10 cellular contexts compared by ENCODE assay signal in the genomic region with DNA sequence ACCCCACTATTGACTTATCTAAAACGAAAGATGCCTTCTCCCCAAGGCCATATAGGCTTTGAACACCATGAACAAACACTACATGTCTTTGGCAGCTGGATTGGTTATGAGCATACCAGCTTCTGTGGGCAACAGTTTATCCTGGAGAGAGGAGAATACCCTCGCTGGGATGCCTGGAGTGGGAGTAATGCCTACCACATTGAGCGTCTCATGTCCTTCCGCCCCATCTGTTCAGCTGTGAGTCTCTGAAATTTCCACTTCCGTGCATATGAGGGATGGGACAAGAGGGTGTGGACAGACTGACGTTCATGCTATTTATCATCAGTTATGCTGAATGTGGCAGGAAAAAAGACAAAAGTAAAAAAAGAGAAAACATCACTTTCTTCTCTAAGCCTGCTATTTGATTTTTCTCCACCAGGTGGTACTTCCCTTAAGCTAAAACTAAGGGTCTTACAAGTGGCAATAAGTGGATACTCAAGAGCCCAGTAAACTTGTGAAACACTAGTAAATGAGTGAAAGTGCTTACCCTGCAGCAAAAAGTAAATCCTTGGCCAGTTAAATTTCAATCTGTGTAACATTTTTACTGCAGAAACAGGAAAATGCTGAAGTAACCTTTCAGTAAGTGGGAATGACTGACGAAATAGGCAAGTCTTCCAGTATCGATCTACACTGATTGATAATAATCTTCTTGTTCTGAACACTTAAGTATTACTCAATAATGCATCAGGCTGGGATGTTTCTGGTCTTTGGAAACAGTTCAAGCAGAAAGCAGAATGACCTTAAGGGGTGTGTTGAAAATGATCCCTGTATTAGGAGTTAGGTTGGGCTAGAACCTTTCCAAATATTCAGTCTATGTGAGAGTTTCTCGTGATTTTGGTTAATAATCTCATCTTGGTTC. TPM values are rescaled to one million over a fixed set of nuclear protein-coding genes. Genes with fewer than 3 reads are reported as not detected.
A peak's percentile ranks its signal among the peaks of the same experiment; 100 is the strongest.
DNase-seq lines count a peak whose midpoint lies in the region; ATAC-seq and TF ChIP-seq lines count a peak whose summit lies in the region.
"Had no signal": no experiment of that assay in that cellular context is flagged by ENCODE, and none has a peak within 500 bp of the region (broad histone marks: within the 10 kb centered on the region; RNA-seq: fewer than 3 reads in every experiment).

No MANE protein-coding gene starts in this region.

- H3K9me3 Mint-ChIP-seq in neural crest cell = no peaks in the 10 kb centered on the region
- H3K9me3 Mint-ChIP-seq: stimulated activated naive B cell treated with anti-CD40 and anti-IgM and Interleukin-4, amounts not matched to agents 10 μg/mL and 1 μg/mL and 100 μg/mL, for 72 hours had no signal

- peaks cover 4% of the 10 kb centered on the region for H3K4me1 Mint-ChIP-seq in neural crest cell

- peaks cover 2% of the 10 kb centered on the region for H3K4me1 ChIP-seq in DOHH2 (ENCODE audit: control insufficient read depth, low read length)
- H3K4me1 ChIP-seq in neuronal stem cell (ENCODE audit: control insufficient read depth in 2 of 2, insufficient read depth in 1 of 2, low read depth in 1 of 2, low read length in 2 of 2) = no peaks in the 10 kb centered on the region

- H3K14ac ChIP-seq in neuronal stem cell (ENCODE audit: low read length) = no peak overlapping the region

- no peak overlapping the region for H4K91ac ChIP-seq in neuronal stem cell (ENCODE audit: low read depth, low read length, poor library complexity)

- H3K23ac ChIP-seq in neuronal stem cell (ENCODE audit: low read depth, low read length, poor library complexity) = no peak overlapping the region

- H2AFZ ChIP-seq in neuronal stem cell (ENCODE audit: low read length) = no peak overlapping the region

- no peak overlapping the region for H2AK5ac ChIP-seq in neuronal stem cell (ENCODE audit: low read depth, low read length)

- DNase-seq in cardiac fibroblast (ENCODE audit: low read depth in 2 of 2) (peak; percentile 58 to 67), neural crest cell (ENCODE audit: low read depth, low spot score) (no peak), UCSD-AML1 (lab: John Stamatoyannopoulos, UW; ENCODE audit: unreplicated experiment) (no peak), neuronal stem cell (ENCODE audit: low spot score) (no peak)
- no peak for DNase-seq in activated CD4-positive, CD25-positive, alpha-beta regulatory T cell (lab: John Stamatoyannopoulos, UW)
- DNase-seq: stimulated activated naive B cell treated with anti-CD40 and anti-IgM and Interleukin-4, amounts not matched to agents 10 μg/mL and 1 μg/mL and 100 μg/mL, for 72 hours had no signal

- no peak overlapping the region for H2BK12ac ChIP-seq in neuronal stem cell (ENCODE audit: low read length)

- no peaks in the 10 kb centered on the region for H3K9me2 ChIP-seq in DOHH2 (replicated peaks; ENCODE audit: control insufficient read depth, low read length)

- H3K36me3 ChIP-seq in DOHH2 (ENCODE audit: control insufficient read depth, low read length) (0 out of 2 replicates have a peak, but pooled peaks cover 2% of the 10 kb centered on the region), neuronal stem cell (replicated peaks in 1 of 2; ENCODE audit: control insufficient read depth in 2 of 2, insufficient read depth in 2 of 2, low read length in 2 of 2) (peaks cover 0 to 29% of the 10 kb centered on the region in 2 donors)

- no peak overlapping the region for H3K27ac Mint-ChIP-seq in neural crest cell (ENCODE audit: unreplicated experiment)

- no peaks in the 10 kb centered on the region for H3K36me3 Mint-ChIP-seq in neural crest cell (ENCODE audit: low read depth)

- no peaks in the 10 kb centered on the region; the same call in 1 of the 2 replicates for H4K20me1 ChIP-seq in DOHH2 (ENCODE audit: control insufficient read depth, insufficient read depth, low read depth, low read length)

- no peak overlapping the region for H3K4me3 ChIP-seq in DOHH2 (ENCODE audit: low read length)
- no peak overlapping the region for H3K4me3 ChIP-seq in cardiac fibroblast (replicated peaks in 1 of 2; ENCODE audit: low read depth in 2 of 2, low read length in 2 of 2)
- H3K4me3 ChIP-seq in neuronal stem cell (ENCODE audit: low read length in 2 of 2) = no peak overlapping the region

- no peak overlapping the region for H3K18ac ChIP-seq in neuronal stem cell (ENCODE audit: low read length)

- no peaks in the 10 kb centered on the region for H3K27me3 ChIP-seq in DOHH2 (ENCODE audit: control insufficient read depth, low read length)
- no peaks in the 10 kb centered on the region for H3K27me3 ChIP-seq in neuronal stem cell (ENCODE audit: control insufficient read depth in 3 of 3, insufficient read depth in 3 of 3, low read depth in 1 of 3, low read length in 3 of 3)

- H3K4me2 ChIP-seq in DOHH2 (ENCODE audit: low read length) = no peak overlapping the region
- H3K4me2 ChIP-seq in neuronal stem cell (ENCODE audit: insufficient read depth, low read length, poor library complexity, severe bottlenecking) = no peak overlapping the region

- no peak for ATAC-seq in GM19455 (IDR thresholded peaks at IDR 0.05; ENCODE audit: unreplicated experiment)

- H3F3A ChIP-seq in DOHH2 (ENCODE audit: control insufficient read depth, insufficient read depth) = peaks cover 43% of the 10 kb centered on the region

- H3K79me1 ChIP-seq in neuronal stem cell (ENCODE audit: low read depth, low read length) = no peaks in the 10 kb centered on the region

- no CpG with 5 or more reads among the region's 9 CpGs for WGBS in neuronal stem cell (ENCODE audit: extremely low coverage in 2 of 2, insufficient read length in 2 of 2, insufficient replicate concordance in 1 of 2), 2 donors

- no peak overlapping the region for H3K4me3 Mint-ChIP-seq in neural crest cell
- H3K4me3 Mint-ChIP-seq: stimulated activated naive B cell treated with anti-CD40 and anti-IgM and Interleukin-4, amounts not matched to agents 10 μg/mL and 1 μg/mL and 100 μg/mL, for 72 hours had no signal

- H3K9me3 ChIP-seq in DOHH2 (ENCODE audit: control insufficient read depth, insufficient read depth, low read length) = no peaks in the 10 kb centered on the region
- H3K9me3 ChIP-seq in neuronal stem cell (replicated peaks in 1 of 2; ENCODE audit: control insufficient read depth in 2 of 2, insufficient read depth in 1 of 2, low read depth in 1 of 2, low read length in 2 of 2) = no peaks in the 10 kb centered on the region

- no peaks in the 10 kb centered on the region for H3K27me3 Mint-ChIP-seq in neural crest cell (ENCODE audit: low read depth)
- H3K27me3 Mint-ChIP-seq: stimulated activated naive B cell treated with anti-CD40 and anti-IgM and Interleukin-4, amounts not matched to agents 10 μg/mL and 1 μg/mL and 100 μg/mL, for 72 hours had no signal

- H3K27ac ChIP-seq in DOHH2 (ENCODE audit: low read depth, low read length) (no peak overlapping the region), neuronal stem cell (replicated peaks; ENCODE audit: low read length) (no peak overlapping the region)

- no peak overlapping the region for H3K9ac ChIP-seq in neuronal stem cell (ENCODE audit: low read depth, low read length, poor library complexity)

- no peak overlapping the region for H3K4ac ChIP-seq in neuronal stem cell (ENCODE audit: low read length)

- no peak overlapping the region for H2BK15ac ChIP-seq in neuronal stem cell (ENCODE audit: low read length)

- TF ChIP-seq CTCF in DOHH2 (IDR thresholded peaks at IDR 0.05; ENCODE audit: low read depth, low read length, poor library complexity, severe bottlenecking) (peak; percentile 79), LNCAP (IDR thresholded peaks at IDR 0.05) (peak; percentile 36; the same call in 1 of the 2 replicates), cardiac fibroblast (IDR thresholded peaks at IDR 0.05; ENCODE audit: low read depth, low read length) (peak; percentile 49), neural crest cell (conservative IDR thresholded peaks at IDR 0.05) (peak; percentile 67)

- H3K79me2 ChIP-seq in DOHH2 (ENCODE audit: control insufficient read depth, low read length) = no peaks in the 10 kb centered on the region

- H2BK120ac ChIP-seq in neuronal stem cell (ENCODE audit: low read depth, low read length) = no peak overlapping the region

- no peak overlapping the region for H2BK5ac ChIP-seq in neuronal stem cell (ENCODE audit: low read length)

- H4K8ac ChIP-seq in neuronal stem cell (ENCODE audit: low read depth, low read length) = no peak overlapping the region

RNA-seq across cellular contexts. Expression of gene CRYBA1, which starts 5.6 kb away (rescaled TPM):
- total RNA-seq in neural crest cell = 1.9 and 2.4 TPM in 2 replicates
- 0.89 TPM for polyA plus RNA-seq in neuronal stem cell (2013, experiment 1 of 2)
- polyA plus RNA-seq in neuronal stem cell (2013, experiment 2 of 2) = 0.76 TPM
- polyA plus RNA-seq: esophagus had no signal

RNA-seq across cellular contexts. Expression of gene NUFIP2, which starts 41.7 kb away (rescaled TPM):
- total RNA-seq in neural crest cell = 61.7 and 72.1 TPM in 2 replicates
- polyA plus RNA-seq in neuronal stem cell (2013, experiment 1 of 2) = 27.5 TPM
- 29.5 TPM for polyA plus RNA-seq in neuronal stem cell (2013, experiment 2 of 2)

Comparison
In these comparisons a context has a peak if more than half of its experiments do, and no peak if none do; other contexts are left out.
1. DNase-seq: peak in cardiac fibroblast (2 of 2); none in neural crest cell (single experiment), UCSD-AML1 (single experiment), activated CD4-positive, CD25-positive, alpha-beta regulatory T cell (0 of 4) and neuronal stem cell (single experiment).
2. Peak in every context shown above with its lines, with median percentiles within 50 percentile points of each other: CTCF ChIP-seq.